Comparison of ENCODE assay signal across 15 cellular contexts in the genomic region with DNA sequence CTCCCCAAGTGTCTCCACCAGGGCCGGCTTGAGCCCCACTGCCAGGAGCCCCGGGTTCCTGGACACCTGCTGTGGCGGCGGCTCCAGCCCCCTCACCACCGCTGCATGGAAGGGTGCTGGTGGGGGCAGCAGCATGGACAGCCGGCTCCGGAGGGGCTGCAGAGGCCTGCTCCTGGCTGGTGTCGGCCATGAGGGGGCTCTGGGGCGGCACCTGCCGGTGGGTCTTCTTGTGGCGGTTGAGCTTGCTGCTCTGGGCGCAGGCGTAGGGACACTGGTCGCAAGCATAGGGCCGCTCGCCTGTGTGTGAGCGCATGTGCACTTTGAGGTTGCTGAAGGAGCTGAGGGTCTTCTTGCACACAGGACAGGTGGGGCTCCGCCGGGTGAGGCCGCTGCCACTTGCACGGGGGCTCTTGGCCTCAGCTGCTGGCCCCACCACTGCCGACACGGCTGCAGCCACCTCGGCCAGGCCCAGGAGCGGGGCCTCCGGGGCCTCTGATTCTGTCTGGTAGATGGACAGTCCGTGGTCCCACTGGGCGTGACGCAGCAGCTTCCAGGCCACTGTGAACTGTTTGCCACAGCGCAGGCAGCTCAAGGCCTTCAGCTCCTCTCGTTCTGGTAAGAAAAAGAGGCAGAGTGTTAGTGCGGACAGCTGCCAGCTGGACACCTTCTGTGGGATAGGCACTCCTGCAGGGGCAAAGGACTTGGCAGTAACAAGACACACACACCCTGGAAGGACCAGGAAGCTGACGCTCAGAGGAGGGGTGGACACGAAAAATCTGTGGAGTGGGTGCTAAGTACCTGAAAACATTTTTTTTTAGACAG. TPM values are rescaled to one million over a fixed set of nuclear protein-coding genes. Genes with fewer than 3 reads are reported as not detected.
DNase-seq lines count a peak whose midpoint lies in the region; TF ChIP-seq lines count a peak whose summit lies in the region.
"Had no signal": no experiment of that assay in that cellular context is flagged by ENCODE, and none has a peak within 500 bp of the region (broad histone marks: within the 10 kb centered on the region; RNA-seq: fewer than 3 reads in every experiment).

No MANE protein-coding gene starts in this region.

- no peak overlapping the region for H3K4ac ChIP-seq in H9 (ENCODE audit: low read depth, low read length)

- H3K14ac ChIP-seq in H9 (ENCODE audit: insufficient read depth, low read length): no peak overlapping the region

- H3K18ac ChIP-seq in H9 (ENCODE audit: insufficient read length, low read depth, low read length): no peak overlapping the region

- H2BK120ac ChIP-seq in H9 (ENCODE audit: low read depth, low read length, poor library complexity, severe bottlenecking): no peak overlapping the region

- peaks cover 23 to 47% (median 42%) of the 10 kb centered on the region in 3 experiments for H3K36me3 Mint-ChIP-seq in H9 (ENCODE audit: insufficient read depth in 1 of 3, low read depth in 3 of 3)
- H3K36me3 Mint-ChIP-seq: naive B cell had no signal

- H3K79me2 ChIP-seq in H9 (ENCODE audit: insufficient read depth, low read length): peaks cover 2% of the 10 kb centered on the region; the same call in 1 of the 2 replicates

- H3K4me2 ChIP-seq in H9 (ENCODE audit: insufficient read depth, insufficient read length, low read length): no peak overlapping the region

- H2BK5ac ChIP-seq in H9 (ENCODE audit: insufficient read length, low read length): no peak overlapping the region

- no peaks in the 10 kb centered on the region for H3K27me3 Mint-ChIP-seq in H9 (ENCODE audit: low read depth)
- H3K27me3 Mint-ChIP-seq: naive B cell had no signal

- no peak overlapping the region for H4K5ac ChIP-seq in H9 (ENCODE audit: insufficient read length, low read depth, low read length)

- H2AK5ac ChIP-seq in H9 (ENCODE audit: insufficient read length, low read length): no peak overlapping the region

- DNase-seq in H9: peak; percentile 69
- DNase-seq in cerebellar cortex (ENCODE audit: low spot score): peak; percentile 65
- no peak for DNase-seq in prostate gland (ENCODE audit: low spot score)
- no peak for DNase-seq in NCI-H510A treated with DMSO at 0.1 percent for 48 hours (lab: John Stamatoyannopoulos, UW)
- DNase-seq in inferior parietal cortex (ENCODE audit: extremely low spot score): no peak
- DNase-seq: activated effector memory CD4-positive, alpha-beta T cell treated with Interleukin-2 at 50 U/mL for 16 hours; BE2C; Calu3; dorsolateral prefrontal cortex; naive B cell; NCI-H1417 treated with DMSO at 0.1 percent for 48 hours; NCI-H2171 treated with DMSO at 0.1 percent for 48 hours; NCI-H774; stimulated activated CD4-positive, alpha-beta T cell treated with anti-CD3 and anti-CD28 coated beads, Interleukin-4, amount 100 ng/mL, for 1 hour had no signal

- H3K4me3 Mint-ChIP-seq in H9: no peak overlapping the region

- no CpG with 5 or more reads among the region's 34 CpGs for WGBS in H9 (ENCODE audit: extremely low coverage, insufficient read length, low lambda C conversion rate)
- WGBS in prostate gland: 74% methylated on average over 27 of the region's 34 CpGs

- H3K9ac ChIP-seq in H9 (ENCODE audit: extremely low read depth, insufficient read length, low read length): no peak overlapping the region

- H4K91ac ChIP-seq in H9 (ENCODE audit: insufficient read length, low read depth, low read length): no peak overlapping the region

- peaks cover 3% of the 10 kb centered on the region; the same call in 1 of the 2 replicates for H3K4me1 ChIP-seq in H9 (ENCODE audit: insufficient read depth, low read length)
- H3K4me1 ChIP-seq in prostate gland (replicated peaks): no peaks in the 10 kb centered on the region

- intact Hi-C loops in prostate gland (cut with DNase I): no loop called here

- H2BK12ac ChIP-seq in H9 (ENCODE audit: insufficient read length, low read depth, low read length): no peak overlapping the region

- H3T11ph ChIP-seq in H9 (ENCODE audit: low read length): no peak overlapping the region

- H3K79me1 ChIP-seq in H9 (ENCODE audit: insufficient read depth, low read depth, low read length, poor library complexity, severe bottlenecking): no peaks in the 10 kb centered on the region

- no peaks in the 10 kb centered on the region for H3K27me3 ChIP-seq in H9 (ENCODE audit: insufficient read depth, low read length)
- H3K27me3 ChIP-seq in prostate gland (replicated peaks; ENCODE audit: insufficient read depth): no peaks in the 10 kb centered on the region
- H3K27me3 ChIP-seq: BE2C, dorsolateral prefrontal cortex, esophagus muscularis mucosa had no signal

- H3K9me3 ChIP-seq in H9 (ENCODE audit: control insufficient read depth, low read depth, low read length) (no peaks in the 10 kb centered on the region), prostate gland (no peaks in the 10 kb centered on the region)
- H3K9me3 ChIP-seq: BE2C, esophagus muscularis mucosa had no signal

- H3K27ac ChIP-seq in H9 (ENCODE audit: insufficient read length, low read depth, low read length) (no peak overlapping the region), prostate gland (peak overlapping the region; percentile 4 to 45)
- H3K27ac ChIP-seq: esophagus muscularis mucosa had no signal

- no peaks in the 10 kb centered on the region for H3K9me3 Mint-ChIP-seq in H9
- H3K9me3 Mint-ChIP-seq: naive B cell had no signal

- no peak overlapping the region for H2AFZ ChIP-seq in H9 (ENCODE audit: low read length)

- no peak overlapping the region for H4K8ac ChIP-seq in H9 (replicated peaks; ENCODE audit: insufficient read length, low read depth, low read length)

- peaks cover 17% of the 10 kb centered on the region for H3K23me2 ChIP-seq in H9 (ENCODE audit: insufficient read length, low read depth, low read length, poor library complexity, severe bottlenecking)

- no peak overlapping the region for H3K56ac ChIP-seq in H9 (ENCODE audit: insufficient read length, low read depth, low read length)

- TF ChIP-seq CTCF in H9 (conservative IDR thresholded peaks at IDR 0.05): no peak
- no peak for TF ChIP-seq CTCF in prostate gland (IDR thresholded peaks at IDR 0.05)

- TF ChIP-seq POLR2A in prostate gland (IDR thresholded peaks at IDR 0.05): no peak

- peak overlapping the region in 2 of 3 experiments; percentile 44 to 76; a peak in 3 of 7 replicates for H3K27ac Mint-ChIP-seq in H9

- no peaks in the 10 kb centered on the region for H4K20me1 ChIP-seq in H9 (ENCODE audit: control insufficient read depth, insufficient read depth, insufficient read length)

- H3K23ac ChIP-seq in H9 (ENCODE audit: insufficient read length, low read depth, low read length): no peak overlapping the region

- H2BK20ac ChIP-seq in H9 (ENCODE audit: low read depth, low read length, poor library complexity, severe bottlenecking): no peak overlapping the region

- no peak overlapping the region for H3K4me3 ChIP-seq in prostate gland
- H3K4me3 ChIP-seq: dorsolateral prefrontal cortex, esophagus muscularis mucosa had no signal

- H2BK15ac ChIP-seq in H9 (ENCODE audit: low read depth, low read length): no peak overlapping the region

- peaks cover 21 to 27% of the 10 kb centered on the region in 2 experiments for H3K4me1 Mint-ChIP-seq in H9

- H3K36me3 ChIP-seq in prostate gland: peaks cover 6 to 25% of the 10 kb centered on the region in 2 donors

RNA-seq across cellular contexts. Expression of a gene that starts 4.1 kb away (rescaled TPM):
- total RNA-seq in H9 (2021) (14.3 and 14.8 TPM in 2 replicates), prostate gland (1 to 10 TPM in 1 of 2 donors, under 1 TPM in 1; 0.87 to 2.9 TPM)

RNA-seq across cellular contexts. Expression of a gene that starts 6.9 kb away (rescaled TPM):
- total RNA-seq in H9 (2021) (46.0 and 47.2 TPM in 2 replicates), prostate gland (10 to 100 TPM; 13.9 to 41.0 TPM)

RNA-seq across cellular contexts. Expression of a gene that starts 20.8 kb away (rescaled TPM):
- total RNA-seq in H9 (2021) (29.9 and 33.6 TPM in 2 replicates), prostate gland (10 to 100 TPM; 50.1 to 90.3 TPM)

RNA-seq across cellular contexts. Expression of a gene that starts 33.3 kb away (rescaled TPM):
- 87.0 and 87.1 TPM in 2 replicates for total RNA-seq in H9 (2021)
- total RNA-seq in prostate gland: 100 to 1,000 TPM in 1 of 2 donors, 10 to 100 TPM in 1; 97.8 to 162 TPM

Comparison
In these comparisons a context has a peak if more than half of its experiments do, and no peak if none do; other contexts are left out.
1. DNase-seq: peak in H9 (single experiment) and cerebellar cortex (single experiment); none in prostate gland (single experiment), NCI-H510A treated with DMSO at 0.1 percent for 48 hours (single experiment) and inferior parietal cortex (single experiment).